ENCODE assay signal across 9 cellular contexts in the genomic region with DNA sequence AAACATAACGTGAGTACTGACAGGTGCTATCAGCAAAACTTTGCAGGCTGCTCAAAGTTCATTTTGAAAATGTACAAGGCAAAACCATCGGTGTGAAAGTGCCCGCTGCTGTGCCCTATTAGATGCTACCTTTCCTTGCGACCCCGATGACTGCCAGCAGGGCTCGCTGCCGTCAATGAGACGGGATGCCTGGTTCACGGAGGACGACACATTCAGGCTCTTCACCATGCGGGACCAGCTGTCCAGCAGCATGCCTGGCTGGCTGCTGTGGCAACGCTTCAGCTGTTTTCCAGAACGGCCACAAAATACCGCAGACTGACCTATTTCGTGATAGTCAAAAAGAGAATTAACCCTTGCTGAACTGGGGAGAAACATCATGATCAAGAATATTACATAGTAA.
DNase-seq lines count a peak whose midpoint lies in the region; ATAC-seq and TF ChIP-seq lines count a peak whose summit lies in the region.
"Had no signal": no experiment of that assay in that cellular context is flagged by ENCODE, and none has a peak within 500 bp of the region (broad histone marks: within the 10 kb centered on the region; RNA-seq: fewer than 3 reads in every experiment).

No MANE protein-coding gene starts in this region.

- H3K4me3 ChIP-seq in NB4 (ENCODE audit: low read depth, low read length) = no peak overlapping the region
- H3K4me3 ChIP-seq in brain microvascular endothelial cell (ENCODE audit: low read depth, low read length) = no peak overlapping the region
- no peak overlapping the region for H3K4me3 ChIP-seq in stomach
- H3K4me3 ChIP-seq in A673 (ENCODE audit: low read depth, low read length, poor library complexity, severe bottlenecking) = no peak overlapping the region
- H3K4me3 ChIP-seq: esophagus squamous epithelium had no signal

- intact Hi-C loops in stomach (cut with DNase I; ENCODE audit: low total_unique reads) = no loop called here
- intact Hi-C loops in A673 (cut with micrococcal nuclease; ENCODE audit: unreplicated experiment) = no loop called here

- peak; percentile 3 for DNase-seq in NB4 (ENCODE audit: low read depth)
- peak; percentile 66 for DNase-seq in brain microvascular endothelial cell
- DNase-seq in iris pigment epithelial cell (ENCODE audit: low read depth) = peak; percentile 83
- DNase-seq in stomach = peak; percentile 27
- DNase-seq in NCI-H1105 treated with DMSO at 0.1 percent for 48 hours (lab: John Stamatoyannopoulos, UW) = no peak
- DNase-seq in HuH-7.5 (ENCODE audit: low spot score) = no peak
- no peak for DNase-seq in A673 (ENCODE audit: low spot score)
- DNase-seq: esophagus squamous epithelium had no signal

- ATAC-seq in GM19455 (IDR thresholded peaks at IDR 0.05; ENCODE audit: unreplicated experiment) = no peak

- H3K36me3 ChIP-seq in brain microvascular endothelial cell (replicated peaks) (peaks cover 14% of the 10 kb centered on the region), stomach (peaks cover 14 to 82% (median 78%) of the 10 kb centered on the region in 4 donors), A673 (ENCODE audit: insufficient read depth, low read length, poor library complexity, severe bottlenecking) (peaks cover 29% of the 10 kb centered on the region)

- TF ChIP-seq POLR2A in NB4 (IDR thresholded peaks at IDR 0.05; ENCODE audit: extremely low read depth, insufficient read length) (no peak), stomach (IDR thresholded peaks at IDR 0.05) (no peak)

- in situ Hi-C loops in brain microvascular endothelial cell (cut with HindIII; ENCODE audit: low pct_ligation_motif_present, low sequenced_read_pairs) = no loop called here

- CTCF ChIA-PET in A673 (lab: Charles Lee) = no interaction called here

- WGBS in stomach, 5 donors = 64 to 75% (median 66%) methylated on average over 15 of the region's 15 CpGs

- H3K27ac ChIP-seq in brain microvascular endothelial cell = no peak overlapping the region
- H3K27ac ChIP-seq in stomach = no peak overlapping the region
- no peak overlapping the region for H3K27ac ChIP-seq in A673 (ENCODE audit: low read depth, low read length, poor library complexity, severe bottlenecking)
- H3K27ac ChIP-seq: esophagus squamous epithelium had no signal

- no TSS peak for BruUV-seq in A673 (replicated peaks; lab: Mats Ljungman, UMichigan)

- H3K4me1 ChIP-seq in stomach (no peaks in the 10 kb centered on the region), A673 (ENCODE audit: insufficient read depth, low read length, poor library complexity, severe bottlenecking) (no peaks in the 10 kb centered on the region)
- H3K4me1 ChIP-seq: esophagus squamous epithelium had no signal

- no peak for TF ChIP-seq EP300 in stomach (IDR thresholded peaks at IDR 0.05)

- H3K9me3 ChIP-seq in stomach (no peaks in the 10 kb centered on the region), A673 (ENCODE audit: low read depth, low read length, poor library complexity, severe bottlenecking) (no peaks in the 10 kb centered on the region)
- H3K9me3 ChIP-seq: esophagus squamous epithelium had no signal

- H3K27me3 ChIP-seq in brain microvascular endothelial cell (replicated peaks) (no peaks in the 10 kb centered on the region), stomach (no peaks in the 10 kb centered on the region), A673 (replicated peaks; ENCODE audit: insufficient read depth, low read depth, low read length, poor library complexity) (no peaks in the 10 kb centered on the region)
- H3K27me3 ChIP-seq: esophagus squamous epithelium had no signal

- TF ChIP-seq CTCF in NB4 (IDR thresholded peaks at IDR 0.05; ENCODE audit: low read depth, low read length) (no peak), brain microvascular endothelial cell (IDR thresholded peaks at IDR 0.05; ENCODE audit: low read depth, low read length, missing control alignments) (peak; percentile 76), stomach (IDR thresholded peaks at IDR 0.05) (no peak), A673 (conservative IDR thresholded peaks at IDR 0.05; ENCODE audit: low read depth, low read length) (no peak)

- POLR2A ChIA-PET in A673 (lab: Charles Lee; ENCODE audit: low non-redundant PET) = no interaction called here

Comparison
In these comparisons a context has a peak if more than half of its experiments do, and no peak if none do; other contexts are left out.
1. DNase-seq: peak in NB4 (single experiment), brain microvascular endothelial cell (single experiment), iris pigment epithelial cell (single experiment) and stomach (single experiment); none in NCI-H1105 treated with DMSO at 0.1 percent for 48 hours (single experiment), HuH-7.5 (single experiment) and A673 (single experiment).